ENCODE assay signal across 8 cellular contexts in the genomic region with DNA sequence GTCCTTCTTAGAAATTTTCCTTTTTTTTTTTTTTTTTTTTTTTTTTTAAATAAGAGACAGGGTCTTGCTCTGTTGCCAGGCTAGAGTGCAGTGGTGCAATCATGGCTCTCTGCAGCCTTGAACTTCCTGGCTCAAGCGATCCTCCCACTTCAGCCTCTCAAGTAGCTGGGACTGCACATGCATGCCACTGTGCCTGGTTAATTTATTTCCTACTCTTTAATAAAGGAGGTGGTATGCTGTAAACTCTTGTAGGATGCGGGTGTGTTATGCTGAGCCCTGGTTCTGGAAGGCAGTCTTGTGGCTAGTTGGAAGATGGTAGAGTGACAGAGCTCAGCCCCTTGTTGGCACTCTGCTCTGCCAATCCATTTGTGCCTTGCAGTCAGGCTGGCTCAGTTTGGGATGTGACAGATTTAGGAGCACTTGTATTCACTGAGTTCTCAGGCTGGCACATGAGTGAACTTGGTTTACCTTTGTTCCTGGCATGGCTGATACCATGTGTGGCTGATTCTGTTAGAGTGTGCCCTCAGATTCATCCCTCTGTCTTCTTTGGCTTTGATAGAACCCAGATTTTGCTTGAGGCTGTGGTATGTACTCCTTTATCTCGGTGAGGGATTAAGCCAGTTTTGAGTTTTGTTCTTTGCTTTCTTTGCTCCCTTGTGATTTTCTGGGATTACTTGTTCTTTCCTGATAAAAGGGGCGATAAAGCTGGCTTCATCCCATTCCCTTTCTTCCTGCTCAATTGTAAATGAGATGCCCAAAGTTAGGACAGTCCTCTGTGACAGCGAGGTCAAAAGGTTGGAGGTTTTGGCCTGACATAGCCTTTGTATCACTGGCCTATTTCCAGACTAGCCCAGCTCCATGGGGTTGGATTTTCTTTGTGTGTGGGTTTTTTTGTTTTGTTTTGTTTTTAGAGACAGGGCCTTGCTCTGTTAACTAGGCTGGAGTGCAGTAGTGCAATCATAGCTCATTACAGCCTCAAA.
DNase-seq lines count a peak whose midpoint lies in the region; ATAC-seq and TF ChIP-seq lines count a peak whose summit lies in the region.
"Not testable (repeated sequence)": the region's sequence is repeated elsewhere in the genome, so short reads cannot be mapped to it uniquely, and the experiment has no call there.

No MANE protein-coding gene starts in this region.

- H3K9me3 Mint-ChIP-seq in CD14-positive monocyte, activated B cell treated with CpG ODN at 0.5 μM for 24 hours, memory B cell: not testable (repeated sequence)

- H3K4me3 Mint-ChIP-seq in CD14-positive monocyte, activated B cell treated with CpG ODN at 0.5 μM for 24 hours, memory B cell: not testable (repeated sequence)

- ATAC-seq in activated B cell treated with CpG ODN at 0.5 μM for 24 hours (ENCODE audit: low read depth); memory B cell (ENCODE audit: low read depth): not testable (repeated sequence)
- ATAC-seq in heart right ventricle (peak; percentile 54 to 95 (median 82)), left lobe of liver (peak; percentile 79)

- H3K9me3 ChIP-seq in heart right ventricle, spleen: not testable (repeated sequence)

- H3K27me3 Mint-ChIP-seq in CD14-positive monocyte (ENCODE audit: low read depth in 3 of 3); activated B cell treated with CpG ODN at 0.5 μM for 24 hours; memory B cell: not testable (repeated sequence)

- H3K36me3 ChIP-seq in heart right ventricle, spleen: not testable (repeated sequence)

- not testable (repeated sequence) for H3K4me1 ChIP-seq in heart right ventricle
- H3K4me1 ChIP-seq in spleen: peaks cover 0 to 15% (median 0%) of the 10 kb centered on the region in 6 donors

- POLR2A ChIA-PET in activated B cell treated with CpG ODN at 0.5 μM for 24 hours (lab: Charles Lee): interaction anchor here (0.6 to 1.8 kb wide), 4 partner anchors 9 to 1671 kb away, joined by 3 to 10 read pairs (median 6); no protein-coding TSS in a partner anchor

- not testable (repeated sequence) for H3K36me3 Mint-ChIP-seq in CD14-positive monocyte; activated B cell treated with CpG ODN at 0.5 μM for 24 hours (ENCODE audit: low read depth); memory B cell

- H3K27ac ChIP-seq in heart right ventricle, spleen: not testable (repeated sequence)

- TF ChIP-seq CTCF in CD14-positive monocyte (IDR thresholded peaks at IDR 0.05); activated B cell treated with CpG ODN at 0.5 μM for 24 hours (IDR thresholded peaks at IDR 0.05); fibroblast of the aortic adventitia (IDR thresholded peaks at IDR 0.05; ENCODE audit: insufficient read depth, low read length); heart right ventricle (IDR thresholded peaks at IDR 0.05); spleen (IDR thresholded peaks at IDR 0.05 in 8 of 11, conservative IDR thresholded peaks at IDR 0.05 in 3 of 11): not testable (repeated sequence)

- TF ChIP-seq POLR2A in spleen (IDR thresholded peaks at IDR 0.05): not testable (repeated sequence)

- CTCF ChIA-PET in activated B cell treated with CpG ODN at 0.5 μM for 24 hours (lab: Charles Lee): not testable (repeated sequence)

- 63 to 74% methylated on average over 4 of the region's 5 CpGs for WGBS in heart right ventricle, 2 donors
- WGBS in spleen, 5 donors: 70 to 99% (median 90%) methylated on average over 4 of the region's 5 CpGs

- H3K4me3 ChIP-seq in fibroblast of the aortic adventitia (ENCODE audit: low read depth, low read length); heart right ventricle; spleen: not testable (repeated sequence)

- not testable (repeated sequence) for DNase-seq in CD14-positive monocyte (ENCODE audit: low spot score); activated B cell treated with CpG ODN at 0.5 μM for 24 hours; left lobe of liver (ENCODE audit: low spot score); memory B cell (ENCODE audit: low spot score in 2 of 2)
- DNase-seq in NCI-H446 treated with DMSO at 0.1 percent for 48 hours (lab: John Stamatoyannopoulos, UW): peak; percentile 17
- peak; percentile 6 for DNase-seq in fibroblast of the aortic adventitia (ENCODE audit: low read depth)
- peak in 1 of 2 donors; percentile 24 for DNase-seq in heart right ventricle
- DNase-seq in spleen: peak; percentile 7

- H3K27ac Mint-ChIP-seq in CD14-positive monocyte: peak overlapping the region in 4 of 7 donors; percentile 30 to 79 (median 48)
- H3K27ac Mint-ChIP-seq in activated B cell treated with CpG ODN at 0.5 μM for 24 hours: peak overlapping the region; percentile 56
- peak overlapping the region; percentile 60 for H3K27ac Mint-ChIP-seq in memory B cell

- H3K27me3 ChIP-seq in heart right ventricle; spleen (replicated peaks in 1 of 7): not testable (repeated sequence)

- intact Hi-C loops in CD14-positive monocyte (cut with micrococcal nuclease); activated B cell treated with CpG ODN at 0.5 μM for 24 hours (cut with micrococcal nuclease); heart right ventricle (cut with DNase I); spleen (cut with DNase I; ENCODE audit: low total_unique reads): not testable (repeated sequence)

- H3K4me1 Mint-ChIP-seq in CD14-positive monocyte (peaks cover 22% of the 10 kb centered on the region), activated B cell treated with CpG ODN at 0.5 μM for 24 hours (peaks cover 45% of the 10 kb centered on the region), memory B cell (peaks cover 19% of the 10 kb centered on the region)
